1 cellular context compared by ENCODE assay signal in genomic region chr20:39107741-39108140, GRCh38.
TF ChIP-seq lines count a peak whose summit lies in the region.

No MANE protein-coding gene starts in this region.

TF ChIP-seq in A549, 52 proteins besides CTCF, POLR2A, EP300 and RAD21 (continued from another document):
- TF ChIP-seq HES2 (IDR thresholded peaks at IDR 0.05) (no peak), MAFK (IDR thresholded peaks at IDR 0.05; ENCODE audit: partially characterized antibody) (no peak), POLR2AphosphoS2 (conservative IDR thresholded peaks at IDR 0.05; ENCODE audit: low read length) (no peak), JUN (IDR thresholded peaks at IDR 0.05) (no peak), FOXS1 (CRISPR knock-in tag; IDR thresholded peaks at IDR 0.05) (no peak), ZC3H11A (IDR thresholded peaks at IDR 0.05) (no peak), FOSB (CRISPR knock-in tag; IDR thresholded peaks at IDR 0.05) (no peak), HMGXB4 (CRISPR knock-in tag; IDR thresholded peaks at IDR 0.05; ENCODE audit: borderline replicate concordance) (no peak)
